Comparison of ENCODE assay signal across 8 cellular contexts in the genomic region with DNA sequence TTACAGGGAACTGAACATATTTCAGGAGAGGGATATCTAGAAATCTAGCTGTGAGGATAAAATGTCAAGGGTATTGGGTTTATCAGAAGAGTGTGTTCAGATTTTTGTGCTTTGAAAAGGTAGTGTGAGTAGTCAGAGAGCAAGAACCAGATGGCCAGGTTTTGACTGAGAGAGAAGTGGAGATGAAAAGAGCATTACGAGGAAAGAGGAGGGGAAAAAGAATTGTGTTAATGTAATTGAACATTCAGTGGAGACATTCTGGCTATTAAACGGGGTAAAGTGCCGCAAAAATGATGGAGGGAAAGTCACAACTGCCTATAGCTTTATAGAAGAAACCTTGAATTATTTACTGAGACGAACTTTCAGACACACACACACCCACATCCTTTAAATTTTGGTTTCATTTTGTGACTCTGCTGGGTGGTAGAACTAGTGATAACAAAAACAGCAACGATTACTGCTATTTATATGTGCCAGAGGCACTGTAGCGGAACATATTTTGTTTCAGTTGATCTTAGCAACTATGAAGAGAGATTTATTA.
DNase-seq lines count a peak whose midpoint lies in the region; ATAC-seq lines count a peak whose summit lies in the region.

No MANE protein-coding gene starts in this region.

- H3K36me3 ChIP-seq in Karpas-422 (ENCODE audit: insufficient read depth, low read length): no peaks in the 10 kb centered on the region
- H3K36me3 ChIP-seq in endocrine pancreas (ENCODE audit: control insufficient read depth, insufficient read depth, low read length): no peaks in the 10 kb centered on the region
- no peaks in the 10 kb centered on the region for H3K36me3 ChIP-seq in skeletal muscle satellite cell (ENCODE audit: insufficient read depth, low read length)

- no peaks in the 10 kb centered on the region for H3K9me2 ChIP-seq in Karpas-422 (replicated peaks; ENCODE audit: insufficient read depth, low read length)

- DNase-seq in GM03348 (ENCODE audit: low spot score): peak; percentile 13
- peak; percentile 83 for DNase-seq in Karpas-422
- no peak for DNase-seq in hypothalamus (lab: John Stamatoyannopoulos, UW)
- DNase-seq in COLO829 (ENCODE audit: low spot score): no peak
- DNase-seq in activated CD8-positive, alpha-beta memory T cell treated with anti-CD3 and anti-CD28 coated beads for 24 hours: no peak

- peak overlapping the region; percentile 83 for H3K27ac ChIP-seq in Karpas-422 (ENCODE audit: low read length)

- H3K79me2 ChIP-seq in Karpas-422 (ENCODE audit: low read length): peaks cover 50% of the 10 kb centered on the region

- no peaks in the 10 kb centered on the region for H4K20me1 ChIP-seq in Karpas-422 (ENCODE audit: insufficient read depth, low read depth, low read length)

- H3K4me1 ChIP-seq in Karpas-422 (ENCODE audit: low read length): peaks cover 61% of the 10 kb centered on the region
- peaks cover 13% of the 10 kb centered on the region for H3K4me1 ChIP-seq in endocrine pancreas (ENCODE audit: control insufficient read depth, insufficient read depth, low read length)
- H3K4me1 ChIP-seq in skeletal muscle satellite cell (ENCODE audit: control insufficient read depth, insufficient read depth, low read length): peaks cover 27% of the 10 kb centered on the region

- peak; percentile 91 for ATAC-seq in GM21423 (IDR thresholded peaks at IDR 0.05; ENCODE audit: unreplicated experiment)

- H3K4me3 ChIP-seq in Karpas-422 (ENCODE audit: low read length): peak overlapping the region; percentile 62
- H3K4me3 ChIP-seq in endocrine pancreas (ENCODE audit: control insufficient read depth, insufficient read depth, low read length): peak overlapping the region; percentile 98
- H3K4me3 ChIP-seq in skeletal muscle satellite cell (ENCODE audit: low read length): peak overlapping the region; percentile 46

- H3K9ac ChIP-seq in Karpas-422 (ENCODE audit: low read length) (peak overlapping the region; percentile 60), endocrine pancreas (ENCODE audit: control insufficient read depth, insufficient read depth, low read length) (peak overlapping the region; percentile 51), skeletal muscle satellite cell (ENCODE audit: low read depth, low read length) (peak overlapping the region; percentile 53)

- H3K27me3 ChIP-seq in Karpas-422 (ENCODE audit: low read length) (no peaks in the 10 kb centered on the region), endocrine pancreas (ENCODE audit: control insufficient read depth, insufficient read depth, low read length) (no peaks in the 10 kb centered on the region), skeletal muscle satellite cell (ENCODE audit: control insufficient read depth, insufficient read depth, low read length) (no peaks in the 10 kb centered on the region)

- no peak overlapping the region for H2AFZ ChIP-seq in Karpas-422 (ENCODE audit: low read length)

- H3K4me2 ChIP-seq in Karpas-422 (ENCODE audit: low read depth, low read length, poor library complexity, severe bottlenecking) (peak overlapping the region; percentile 75), skeletal muscle satellite cell (ENCODE audit: low read length) (peak overlapping the region; percentile 78)

- no peaks in the 10 kb centered on the region for H3K9me3 ChIP-seq in Karpas-422 (ENCODE audit: low read length)
- no peaks in the 10 kb centered on the region for H3K9me3 ChIP-seq in endocrine pancreas (ENCODE audit: control insufficient read depth, low read length)
- no peaks in the 10 kb centered on the region for H3K9me3 ChIP-seq in skeletal muscle satellite cell (replicated peaks; ENCODE audit: low read length)

Comparison
In these comparisons a context has a peak if more than half of its experiments do, and no peak if none do; other contexts are left out.
1. DNase-seq: peak in GM03348 (single experiment) and Karpas-422 (single experiment); none in hypothalamus (0 of 51), COLO829 (single experiment) and activated CD8-positive, alpha-beta memory T cell treated with anti-CD3 and anti-CD28 coated beads for 24 hours (single experiment).
2. H3K4me3 ChIP-seq: peak in every context shown above with its lines; median percentile 98 in endocrine pancreas; 62 in Karpas-422; 46 in skeletal muscle satellite cell.
3. Peak in every context shown above with its lines, with median percentiles within 50 percentile points of each other: H3K9ac ChIP-seq.